17 cellular contexts compared by ENCODE assay signal in the genomic region with DNA sequence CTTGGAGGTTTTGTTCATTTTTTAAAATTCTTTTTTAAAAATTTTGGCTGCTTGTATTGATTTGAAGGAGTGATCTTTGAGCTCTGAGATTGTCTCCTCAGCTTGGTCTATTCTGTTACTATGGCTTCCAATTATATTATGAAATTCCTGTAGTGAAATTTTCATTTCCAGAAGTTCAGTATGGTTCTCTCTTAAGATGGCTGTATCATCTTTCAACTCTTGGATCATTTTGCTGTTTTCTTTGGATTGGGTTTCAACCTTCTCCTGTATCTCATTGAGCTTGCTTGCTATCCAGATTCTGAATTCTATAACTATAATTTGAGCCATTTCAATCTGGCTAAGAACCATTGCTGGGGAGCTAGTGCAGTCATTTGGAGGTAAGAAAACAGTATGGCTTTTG.
DNase-seq lines count a peak whose midpoint lies in the region; TF ChIP-seq lines count a peak whose summit lies in the region.
"Had no signal": no experiment of that assay in that cellular context is flagged by ENCODE, and none has a peak within 500 bp of the region (broad histone marks: within the 10 kb centered on the region; RNA-seq: fewer than 3 reads in every experiment).

No MANE protein-coding gene starts in this region.

- H3K27me3 ChIP-seq in adipocyte (replicated peaks; ENCODE audit: control insufficient read depth, insufficient read depth, low read length) (no peaks in the 10 kb centered on the region), Karpas-422 (ENCODE audit: low read length) (no peaks in the 10 kb centered on the region)
- H3K27me3 ChIP-seq: BLaER1 treated with 17β-estradiol and CSF1 and Interleukin-3, amounts not matched to agents 10 nM and 100 nM had no signal

- no peaks in the 10 kb centered on the region for H3K79me2 ChIP-seq in Karpas-422 (ENCODE audit: low read length)

- H3K36me3 ChIP-seq in adipocyte (ENCODE audit: control insufficient read depth, insufficient read depth, low read length, severe bottlenecking) (no peaks in the 10 kb centered on the region), Karpas-422 (ENCODE audit: insufficient read depth, low read length) (no peaks in the 10 kb centered on the region)
- H3K36me3 ChIP-seq: BLaER1 treated with 17β-estradiol and CSF1 and Interleukin-3, amounts not matched to agents 10 nM and 100 nM had no signal

- H3K27me3 Mint-ChIP-seq in osteocyte (ENCODE audit: unreplicated experiment), result no peaks in the 10 kb centered on the region
- H3K27me3 Mint-ChIP-seq: B cell had no signal

- no peak overlapping the region for H3K4me2 ChIP-seq in Karpas-422 (ENCODE audit: low read depth, low read length, poor library complexity, severe bottlenecking)
- H3K4me2 ChIP-seq: BLaER1 treated with 17β-estradiol and CSF1 and Interleukin-3, amounts not matched to agents 10 nM and 100 nM had no signal

- peaks cover 3% of the 10 kb centered on the region for H3K4me1 Mint-ChIP-seq in osteocyte (ENCODE audit: unreplicated experiment)
- H3K4me1 Mint-ChIP-seq: H9 had no signal

- H3K9ac ChIP-seq in adipocyte (ENCODE audit: low read length) (no peak overlapping the region), Karpas-422 (ENCODE audit: low read length) (no peak overlapping the region)
- H3K9ac ChIP-seq: BLaER1 treated with 17β-estradiol and CSF1 and Interleukin-3, amounts not matched to agents 10 nM and 100 nM had no signal

- H3K4me3 ChIP-seq in adipocyte (ENCODE audit: low read length) (no peak overlapping the region), choroid plexus epithelial cell (ENCODE audit: low read depth, low read length) (no peak overlapping the region), Karpas-422 (ENCODE audit: low read length) (no peak overlapping the region)
- H3K4me3 ChIP-seq: BLaER1 treated with 17β-estradiol and CSF1 and Interleukin-3, amounts not matched to agents 10 nM and 100 nM; GM12878 had no signal

- no peaks in the 10 kb centered on the region for H3K9me3 ChIP-seq in adipocyte (ENCODE audit: control insufficient read depth, low read length)
- H3K9me3 ChIP-seq in Karpas-422 (ENCODE audit: low read length), result no peaks in the 10 kb centered on the region

- TF ChIP-seq CTCF in choroid plexus epithelial cell (conservative IDR thresholded peaks at IDR 0.05; ENCODE audit: low read depth, low read length) (no peak), osteocyte (IDR thresholded peaks at IDR 0.05) (no peak)

- H3K27ac ChIP-seq in Karpas-422 (ENCODE audit: low read length), result no peak overlapping the region
- H3K27ac ChIP-seq: BLaER1 treated with 17β-estradiol and CSF1 and Interleukin-3, amounts not matched to agents 10 nM and 100 nM had no signal

- no peaks in the 10 kb centered on the region for H3K36me3 Mint-ChIP-seq in osteocyte (ENCODE audit: unreplicated experiment)

- H3K4me3 Mint-ChIP-seq in osteocyte (ENCODE audit: unreplicated experiment), result no peak overlapping the region
- H3K4me3 Mint-ChIP-seq: B cell; CD8-positive, alpha-beta T cell; H9 had no signal

- H2AFZ ChIP-seq in Karpas-422 (ENCODE audit: low read length), result no peak overlapping the region

- H3K4me1 ChIP-seq in adipocyte (ENCODE audit: control insufficient read depth, insufficient read depth, low read length), result no peaks in the 10 kb centered on the region
- no peaks in the 10 kb centered on the region for H3K4me1 ChIP-seq in Karpas-422 (ENCODE audit: low read length)

- peaks cover 31% of the 10 kb centered on the region for H3K9me3 Mint-ChIP-seq in osteocyte (ENCODE audit: unreplicated experiment)

- DNase-seq in adipocyte (ENCODE audit: low read depth), result peak; percentile 46
- peak; percentile 26 for DNase-seq in choroid plexus epithelial cell (ENCODE audit: low read depth)
- DNase-seq in fibroblast of the conjunctiva (ENCODE audit: low read depth), result peak; percentile 33
- DNase-seq in stromal cell of bone marrow (ENCODE audit: low read depth), result peak; percentile 30
- no peak for DNase-seq in osteocyte (ENCODE audit: extremely low spot score, unreplicated experiment)
- DNase-seq in AG20443 (ENCODE audit: low spot score), result no peak
- DNase-seq in Karpas-422, result no peak
- DNase-seq: 8988T; Calu3; CD8-positive, alpha-beta T cell; DMS 273 treated with DMSO at 0.1 percent for 48 hours; DND-41; EL; H9 had no signal

- no peaks in the 10 kb centered on the region for H3K9me2 ChIP-seq in Karpas-422 (replicated peaks; ENCODE audit: insufficient read depth, low read length)

- no peaks in the 10 kb centered on the region for H4K20me1 ChIP-seq in Karpas-422 (ENCODE audit: insufficient read depth, low read depth, low read length)
- H4K20me1 ChIP-seq: BLaER1 treated with 17β-estradiol and CSF1 and Interleukin-3, amounts not matched to agents 10 nM and 100 nM had no signal

- H3K27ac Mint-ChIP-seq in osteocyte (ENCODE audit: unreplicated experiment), result no peak overlapping the region
- H3K27ac Mint-ChIP-seq: B cell; CD8-positive, alpha-beta T cell; H9 had no signal

Comparison
In these comparisons a context has a peak if more than half of its experiments do, and no peak if none do; other contexts are left out.
1. DNase-seq: peak in adipocyte (single experiment), choroid plexus epithelial cell (single experiment), fibroblast of the conjunctiva (single experiment) and stromal cell of bone marrow (single experiment); none in osteocyte (single experiment), AG20443 (single experiment) and Karpas-422 (single experiment).